ENCODE assay signal across 9 cellular contexts in the genomic region with DNA sequence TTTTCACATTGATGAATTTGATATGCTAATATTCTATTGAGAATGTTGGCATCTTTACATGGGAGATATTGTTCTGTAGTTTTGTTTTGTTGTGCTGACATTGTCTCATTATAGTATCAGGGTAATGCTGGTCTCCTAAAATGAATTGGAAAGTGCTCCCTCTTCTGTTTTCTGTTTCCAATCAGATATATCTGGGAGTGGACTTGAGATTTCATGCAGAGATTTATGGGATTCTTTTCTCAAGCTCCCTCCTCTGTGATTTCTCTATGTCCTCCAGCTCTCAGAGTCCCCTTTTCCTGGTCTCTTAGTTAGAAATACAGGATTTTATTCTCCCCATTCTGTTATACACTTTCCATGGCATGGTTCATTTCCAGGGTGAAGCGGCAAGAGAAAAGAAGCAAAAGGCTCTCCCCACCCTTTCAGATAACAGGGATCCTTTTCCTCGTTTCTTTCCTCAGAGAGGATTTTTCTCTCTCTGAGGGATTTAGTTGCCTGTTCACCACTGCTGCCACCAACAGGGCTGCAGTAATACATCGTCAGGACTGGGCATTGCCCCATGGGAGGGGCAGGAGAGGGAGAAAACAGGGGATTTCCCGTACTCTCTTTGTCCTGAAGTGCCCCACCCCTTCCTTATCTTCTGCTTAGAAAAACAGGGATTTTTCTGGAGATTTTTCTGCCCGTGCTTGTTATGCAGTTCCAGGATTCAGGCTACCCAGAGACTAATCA. TPM values are rescaled to one million over a fixed set of nuclear protein-coding genes. Genes with fewer than 3 reads are reported as not detected.
DNase-seq lines count a peak whose midpoint lies in the region; ATAC-seq and TF ChIP-seq lines count a peak whose summit lies in the region.
"Had no signal": no experiment of that assay in that cellular context is flagged by ENCODE, and none has a peak within 500 bp of the region (broad histone marks: within the 10 kb centered on the region; RNA-seq: fewer than 3 reads in every experiment).

No MANE protein-coding gene starts in this region.

- H3K27ac ChIP-seq in mesodermal cell (ENCODE audit: low read depth, low read length, severe bottlenecking) = peak overlapping the region; percentile 41

- H3K36me3 ChIP-seq in mesodermal cell (ENCODE audit: control insufficient read depth, insufficient read depth, low read length) = no peaks in the 10 kb centered on the region

- WGBS in mesodermal cell (ENCODE audit: insufficient coverage in 2 of 2), 2 experiments = 0 to 46% methylated on average over 1 to 2 of the region's 5 CpGs

- H3K27ac Mint-ChIP-seq in natural killer cell = no peak overlapping the region
- H3K27ac Mint-ChIP-seq in activated T-helper 2 cell treated with anti-CD3 and anti-CD28 coated beads, Interferon-gamma antibody, Interleukin-2, Interleukin-4, amounts not matched to agents 10 μg/mL and 5 μg/mL and 100 μg/mL, durations not matched to agents 14 hours and 24 hours and 36 hours = no peak overlapping the region

- TF ChIP-seq CTCF in epithelial cell of proximal tubule (conservative IDR thresholded peaks at IDR 0.05; ENCODE audit: low read depth, low read length) = peak; percentile 44
- TF ChIP-seq CTCF in natural killer cell (IDR thresholded peaks at IDR 0.05) = no peak

- peaks cover 6% of the 10 kb centered on the region for H3K4me1 ChIP-seq in mesodermal cell (ENCODE audit: control insufficient read depth, insufficient read depth, low read length, poor library complexity, severe bottlenecking)

- intact Hi-C loops in natural killer cell (cut with micrococcal nuclease) = no loop called here
- intact Hi-C loops in activated T-helper 2 cell treated with anti-CD3 and anti-CD28 coated beads, Interferon-gamma antibody, Interleukin-2, Interleukin-4, amounts not matched to agents 10 μg/mL and 5 μg/mL and 100 μg/mL, durations not matched to agents 14 hours and 24 hours and 36 hours (cut with micrococcal nuclease) = no loop called here

- DNase-seq in Ammon's horn (ENCODE audit: low spot score) (peak; percentile 83), NCI-H69 (lab: John Stamatoyannopoulos, UW) (peak; percentile 80), epithelial cell of proximal tubule (ENCODE audit: low read depth) (peak; percentile 23), cerebellum (ENCODE audit: low spot score) (no peak), natural killer cell (no peak)
- no peak for DNase-seq in activated T-helper 2 cell treated with anti-CD3 and anti-CD28 coated beads, Interferon-gamma antibody, Interleukin-2, Interleukin-4, amounts not matched to agents 10 μg/mL and 5 μg/mL and 100 μg/mL, durations not matched to agents 14 hours and 24 hours and 36 hours (ENCODE audit: low spot score)
- DNase-seq: activated naive CD4-positive, alpha-beta T cell had no signal

- H3K27me3 Mint-ChIP-seq in natural killer cell (ENCODE audit: low read depth in 2 of 2) = peaks cover 19 to 60% of the 10 kb centered on the region in 2 donors
- H3K27me3 Mint-ChIP-seq in activated T-helper 2 cell treated with anti-CD3 and anti-CD28 coated beads, Interferon-gamma antibody, Interleukin-2, Interleukin-4, amounts not matched to agents 10 μg/mL and 5 μg/mL and 100 μg/mL, durations not matched to agents 14 hours and 24 hours and 36 hours (ENCODE audit: low read depth) = peaks cover 19% of the 10 kb centered on the region

- no peaks in the 10 kb centered on the region for H3K4me1 Mint-ChIP-seq in natural killer cell
- no peaks in the 10 kb centered on the region for H3K4me1 Mint-ChIP-seq in activated T-helper 2 cell treated with anti-CD3 and anti-CD28 coated beads, Interferon-gamma antibody, Interleukin-2, Interleukin-4, amounts not matched to agents 10 μg/mL and 5 μg/mL and 100 μg/mL, durations not matched to agents 14 hours and 24 hours and 36 hours (ENCODE audit: low read depth)

- peaks cover 2% of the 10 kb centered on the region in 2 donors for H3K9me3 Mint-ChIP-seq in natural killer cell
- H3K9me3 Mint-ChIP-seq in activated T-helper 2 cell treated with anti-CD3 and anti-CD28 coated beads, Interferon-gamma antibody, Interleukin-2, Interleukin-4, amounts not matched to agents 10 μg/mL and 5 μg/mL and 100 μg/mL, durations not matched to agents 14 hours and 24 hours and 36 hours = no peaks in the 10 kb centered on the region

- no peak for ATAC-seq in natural killer cell
- no peak for ATAC-seq in GM18502 (IDR thresholded peaks at IDR 0.05; ENCODE audit: poor library complexity, unreplicated experiment)

- H3K9me3 ChIP-seq in mesodermal cell (ENCODE audit: control insufficient read depth, low read length) = peaks cover 4% of the 10 kb centered on the region

- H3K4me3 ChIP-seq in epithelial cell of proximal tubule (ENCODE audit: low read depth, low read length) = no peak overlapping the region
- H3K4me3 ChIP-seq in mesodermal cell (ENCODE audit: extremely low read depth, insufficient read depth, low read length, poor library complexity, severe bottlenecking) = no peak overlapping the region

- H3K36me3 Mint-ChIP-seq in natural killer cell = no peaks in the 10 kb centered on the region
- H3K36me3 Mint-ChIP-seq in activated T-helper 2 cell treated with anti-CD3 and anti-CD28 coated beads, Interferon-gamma antibody, Interleukin-2, Interleukin-4, amounts not matched to agents 10 μg/mL and 5 μg/mL and 100 μg/mL, durations not matched to agents 14 hours and 24 hours and 36 hours (ENCODE audit: low read depth) = no peaks in the 10 kb centered on the region

- H3K4me3 Mint-ChIP-seq in natural killer cell = no peak overlapping the region
- H3K4me3 Mint-ChIP-seq in activated T-helper 2 cell treated with anti-CD3 and anti-CD28 coated beads, Interferon-gamma antibody, Interleukin-2, Interleukin-4, amounts not matched to agents 10 μg/mL and 5 μg/mL and 100 μg/mL, durations not matched to agents 14 hours and 24 hours and 36 hours (ENCODE audit: low read depth) = no peak overlapping the region

RNA-seq across cellular contexts. Expression of a gene that starts 59.3 kb away (rescaled TPM):
- total RNA-seq in epithelial cell of proximal tubule = 0.14 TPM in 1 of 2 replicates, not detected in the other
- not detected for polyA plus RNA-seq in mesodermal cell (2013, experiment 1 of 2)
- not detected for polyA plus RNA-seq in mesodermal cell (2013, experiment 2 of 2)
- 0.36 TPM for total RNA-seq in cerebellum
- total RNA-seq in natural killer cell = not detected
- not detected in 2 replicates for total RNA-seq in activated T-helper 2 cell treated with anti-CD3 and anti-CD28 coated beads, Interferon-gamma antibody, Interleukin-2, Interleukin-4, amounts not matched to agents 10 μg/mL and 5 μg/mL and 100 μg/mL, durations not matched to agents 14 hours and 24 hours and 36 hours

Comparison
In these comparisons a context has a peak if more than half of its experiments do, and no peak if none do; other contexts are left out.
1. DNase-seq: peak in Ammon's horn (single experiment), NCI-H69 (single experiment) and epithelial cell of proximal tubule (single experiment); none in cerebellum (single experiment), natural killer cell (single experiment) and activated T-helper 2 cell treated with anti-CD3 and anti-CD28 coated beads, Interferon-gamma antibody, Interleukin-2, Interleukin-4, amounts not matched to agents 10 μg/mL and 5 μg/mL and 100 μg/mL, durations not matched to agents 14 hours and 24 hours and 36 hours (single experiment).